33 cellular contexts compared by ENCODE assay signal in genomic region chr7:96028729-96029128, GRCh38.
"Had no signal": no experiment of that assay in that cellular context is flagged by ENCODE, and none has a peak within 500 bp of the region (broad histone marks: within the 10 kb centered on the region; RNA-seq: fewer than 3 reads in every experiment).

No MANE protein-coding gene starts in this region.

- H3K9me3 ChIP-seq: MG63 had no signal

- H3K4me3 ChIP-seq: MG63 had no signal

- H3K27me3 ChIP-seq: MG63 had no signal

- DNase-seq: Karpas-422, Kasumi-1, MG63, MM.1S, MV-4-11, NCI-H1048, NCI-H1092, NCI-H1092 treated with DMSO at 0.1 percent for 48 hours, NCI-H1105, NCI-H1105 treated with DMSO at 0.1 percent for 48 hours, NCI-H1417 treated with DMSO at 0.1 percent for 48 hours, NCI-H1436, NCI-H1436 treated with DMSO at 0.1 percent for 48 hours, NCI-H146, NCI-H1694, NCI-H1694 treated with DMSO at 0.1 percent for 48 hours, NCI-H187, NCI-H187 treated with DMSO at 0.1 percent for 48 hours, NCI-H1930, NCI-H2029, NCI-H2029 treated with DMSO at 0.1 percent for 48 hours, NCI-H2081, NCI-H2081 treated with DMSO at 0.1 percent for 48 hours, NCI-H2107, NCI-H2171, NCI-H2171 treated with DMSO at 0.1 percent for 48 hours, NCI-H226, NCI-H345, NCI-H446, NCI-H446 treated with DMSO at 0.1 percent for 48 hours, NCI-H510A, NCI-H510A treated with DMSO at 0.1 percent for 48 hours, NCI-H524 treated with DMSO at 0.1 percent for 48 hours had no signal

- H3K36me3 ChIP-seq: MG63 had no signal
